ENCODE assay signal across 5 cellular contexts in genomic region chr3:32796384-32796975, GRCh38. TPM values are rescaled to one million over a fixed set of nuclear protein-coding genes. Genes with fewer than 3 reads are reported as not detected.
"Had no signal": no experiment of that assay in that cellular context is flagged by ENCODE, and none has a peak within 500 bp of the region (broad histone marks: within the 10 kb centered on the region; RNA-seq: fewer than 3 reads in every experiment).

No MANE protein-coding gene starts in this region.

RNA-seq across cellular contexts. Expression of gene TRIM71, which starts 21.3 kb away (rescaled TPM):
- total RNA-seq: activated B cell treated with CpG ODN at 0.5 μM for 24 hours, bronchial epithelial cell, RPMI7951 had no signal
- polyA plus RNA-seq: adrenal gland, SK-N-SH had no signal
